Comparison of ENCODE assay signal across 10 cellular contexts in the genomic region with DNA sequence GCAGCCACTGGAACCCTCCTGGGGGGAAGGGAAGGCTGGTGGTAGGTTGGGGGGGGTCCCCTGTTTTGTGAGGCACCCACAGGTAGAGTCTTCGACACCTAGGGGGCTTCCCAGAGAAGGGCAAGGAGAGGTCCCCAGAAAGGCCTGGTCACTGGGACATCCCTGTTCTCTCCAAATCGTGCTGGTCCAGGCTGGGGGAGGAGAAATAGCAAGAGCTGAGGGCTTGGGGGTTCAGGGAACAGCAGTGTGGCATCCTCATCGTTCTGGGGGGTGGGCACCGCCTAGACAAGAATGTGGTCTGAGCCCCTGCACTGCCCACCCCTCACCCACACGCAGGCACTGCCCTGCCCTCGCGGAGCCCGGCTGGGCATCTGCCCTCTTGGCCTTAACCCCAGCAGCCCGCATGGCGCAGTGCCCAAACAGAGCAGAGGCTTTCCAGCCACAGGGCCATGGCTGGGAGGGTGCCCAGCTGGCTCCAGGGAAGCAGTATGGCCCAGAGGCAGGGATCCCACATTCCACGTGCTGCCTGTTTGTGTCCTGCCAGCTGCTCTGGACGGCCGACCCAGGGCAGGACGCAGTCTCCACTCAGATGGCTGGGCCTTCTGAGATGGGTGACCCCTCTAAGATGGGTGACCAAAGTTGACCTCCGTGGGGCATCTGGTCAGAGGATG. TPM values are rescaled to one million over a fixed set of nuclear protein-coding genes. Genes with fewer than 3 reads are reported as not detected.
DNase-seq lines count a peak whose midpoint lies in the region; ATAC-seq and TF ChIP-seq lines count a peak whose summit lies in the region.
"Had no signal": no experiment of that assay in that cellular context is flagged by ENCODE, and none has a peak within 500 bp of the region (broad histone marks: within the 10 kb centered on the region; RNA-seq: fewer than 3 reads in every experiment).

No MANE protein-coding gene starts in this region.

- H2BK15ac ChIP-seq in mesenchymal stem cell (ENCODE audit: low read depth, poor library complexity, severe bottlenecking) = no peak overlapping the region

- H3F3A ChIP-seq in GM23338 (replicated peaks; ENCODE audit: low read depth) = no peaks in the 10 kb centered on the region

- no peak for ATAC-seq in activated T-cell treated with anti-CD3 and anti-CD28 coated beads, Interleukin-2, amount 50 U/mL, for 4 hours
- no peak for ATAC-seq in GM23338
- no peak for ATAC-seq in activated CD8-positive, alpha-beta T cell treated with anti-CD3 and anti-CD28 coated beads for 36 hours

- H3K4me2 ChIP-seq in mesenchymal stem cell (ENCODE audit: low read length, poor library complexity, severe bottlenecking) (no peak overlapping the region), GM23338 (no peak overlapping the region)

- H3K18ac ChIP-seq in mesenchymal stem cell (ENCODE audit: low read depth in 1 of 2, low read length in 2 of 2) = no peak overlapping the region

- POLR2A ChIA-PET in Caco-2 (lab: Charles Lee) = no interaction called here
- POLR2A ChIA-PET in activated CD8-positive, alpha-beta T cell treated with anti-CD3 and anti-CD28 coated beads for 36 hours (lab: Charles Lee) = interaction anchor here (0.7 to 1.1 kb wide), 2 partner anchors 12 to 19 kb away, joined by 3 read pairs; no protein-coding TSS in a partner anchor

- no peak overlapping the region for H2BK12ac ChIP-seq in mesenchymal stem cell (ENCODE audit: low read length in 2 of 2)

- H3K9me3 Mint-ChIP-seq in endodermal cell (no peaks in the 10 kb centered on the region), Caco-2 (ENCODE audit: unreplicated experiment) (no peaks in the 10 kb centered on the region), GM23338 (no peaks in the 10 kb centered on the region)
- H3K9me3 Mint-ChIP-seq in activated T-cell treated with anti-CD3 and anti-CD28 coated beads, Interleukin-2, amount 50 U/mL, for 4 hours = no peaks in the 10 kb centered on the region
- no peaks in the 10 kb centered on the region for H3K9me3 Mint-ChIP-seq in activated CD8-positive, alpha-beta T cell treated with anti-CD3 and anti-CD28 coated beads for 36 hours

- no peak overlapping the region for H2BK5ac ChIP-seq in mesenchymal stem cell (ENCODE audit: low read depth, low read length, poor library complexity, severe bottlenecking)

- H3K9me3 ChIP-seq in endodermal cell (ENCODE audit: control insufficient read depth, low read length) (no peaks in the 10 kb centered on the region), mesenchymal stem cell (ENCODE audit: control insufficient read depth, low read length) (no peaks in the 10 kb centered on the region), Caco-2 (no peaks in the 10 kb centered on the region)

- CTCF ChIA-PET in Caco-2 (lab: Charles Lee) = no interaction called here
- CTCF ChIA-PET in activated CD8-positive, alpha-beta T cell treated with anti-CD3 and anti-CD28 coated beads for 36 hours (lab: Charles Lee) = interaction anchor here (0.9 to 1.5 kb wide), 2 partner anchors 9 to 33 kb away, joined by 3 to 5 read pairs; no protein-coding TSS in a partner anchor

- H3K4ac ChIP-seq in mesenchymal stem cell (ENCODE audit: low read depth in 1 of 2, low read length in 2 of 2) = no peak overlapping the region

- H2BK120ac ChIP-seq in mesenchymal stem cell (ENCODE audit: low read depth, low read length) = no peak overlapping the region

- H4K91ac ChIP-seq in mesenchymal stem cell (ENCODE audit: low read length) = no peak overlapping the region

- H3K9ac ChIP-seq in endodermal cell (ENCODE audit: extremely low read depth, low read length, poor library complexity, severe bottlenecking) = no peak overlapping the region
- peak overlapping the region; percentile 24 for H3K9ac ChIP-seq in mesenchymal stem cell (ENCODE audit: low read length)

- no TSS peak for BruUV-seq in Caco-2 (replicated peaks; lab: Mats Ljungman, UMichigan)

- TF ChIP-seq CTCF in LNCaP clone FGC (IDR thresholded peaks at IDR 0.05; ENCODE audit: control insufficient read depth, extremely low read depth, insufficient read depth) (no peak), endodermal cell (conservative IDR thresholded peaks at IDR 0.05) (no peak), Caco-2 (IDR thresholded peaks at IDR 0.05; ENCODE audit: insufficient read depth in 1 of 2, low read depth in 1 of 2, low read length in 1 of 2, severe bottlenecking in 1 of 2, unreplicated experiment in 1 of 2) (no peak), GM23338 (conservative IDR thresholded peaks at IDR 0.05; ENCODE audit: low read depth in 2 of 2) (no peak)
- TF ChIP-seq CTCF in activated CD8-positive, alpha-beta T cell treated with anti-CD3 and anti-CD28 coated beads for 36 hours (IDR thresholded peaks at IDR 0.05) = no peak

- H3K4me3 Mint-ChIP-seq in endodermal cell (no peak overlapping the region), Caco-2 (ENCODE audit: unreplicated experiment) (no peak overlapping the region), GM23338 (no peak overlapping the region; the same call in 2 of the 3 replicates)
- no peak overlapping the region for H3K4me3 Mint-ChIP-seq in activated T-cell treated with anti-CD3 and anti-CD28 coated beads, Interleukin-2, amount 50 U/mL, for 4 hours
- H3K4me3 Mint-ChIP-seq in activated CD8-positive, alpha-beta T cell treated with anti-CD3 and anti-CD28 coated beads for 36 hours = no peak overlapping the region

- H3K27ac ChIP-seq in endodermal cell (ENCODE audit: low read depth, low read length) (peak overlapping the region; percentile 47), mesenchymal stem cell (ENCODE audit: low read length, poor library complexity, severe bottlenecking) (no peak overlapping the region), substantia nigra (ENCODE audit: low read depth, low read length, poor library complexity, severe bottlenecking) (peak overlapping the region; percentile 67), GM23338 (ENCODE audit: low read depth) (no peak overlapping the region)

- H3K4me1 ChIP-seq in endodermal cell (ENCODE audit: control insufficient read depth, insufficient read depth, low read length) = no peaks in the 10 kb centered on the region
- peaks cover 26% of the 10 kb centered on the region for H3K4me1 ChIP-seq in mesenchymal stem cell (ENCODE audit: control insufficient read depth, insufficient read depth, low read depth, low read length)
- H3K4me1 ChIP-seq in Caco-2 = no peaks in the 10 kb centered on the region
- no peaks in the 10 kb centered on the region for H3K4me1 ChIP-seq in GM23338 (ENCODE audit: insufficient read depth)

- no peaks in the 10 kb centered on the region for H3K79me1 ChIP-seq in mesenchymal stem cell (replicated peaks; ENCODE audit: low read length, poor library complexity, severe bottlenecking)

- peak; percentile 34 for DNase-seq in LNCaP clone FGC (ENCODE audit: low read depth)
- no peak for DNase-seq in endodermal cell
- DNase-seq in mesenchymal stem cell = no peak
- peak; percentile 14 to 96 (median 85) for DNase-seq in substantia nigra (lab: John Stamatoyannopoulos, UW)
- no peak for DNase-seq in activated T-cell treated with anti-CD3 and anti-CD28 coated beads, Interleukin-2, amount 50 U/mL, for 4 hours
- no peak for DNase-seq in Caco-2
- DNase-seq in GM23338 (ENCODE audit: low spot score) = no peak
- no peak for DNase-seq in activated CD8-positive, alpha-beta T cell treated with anti-CD3 and anti-CD28 coated beads for 36 hours
- DNase-seq: activated gamma-delta T cell treated with Interleukin-2 at 50 U/mL for 16 hours, kidney glomerular epithelial cell had no signal

- intact Hi-C loops in Caco-2 (cut with micrococcal nuclease; ENCODE audit: unreplicated experiment) = no loop called here
- intact Hi-C loops in activated CD8-positive, alpha-beta T cell treated with anti-CD3 and anti-CD28 coated beads for 36 hours (cut with micrococcal nuclease) = loop anchor here (5.0 kb wide), 1 partner anchor 34 kb away; no protein-coding TSS in a partner anchor

- no peak overlapping the region for H3K23ac ChIP-seq in mesenchymal stem cell (ENCODE audit: low read length in 2 of 2)

- H3K4me1 Mint-ChIP-seq in endodermal cell (peaks cover 4% of the 10 kb centered on the region), Caco-2 (ENCODE audit: low read depth, unreplicated experiment) (no peaks in the 10 kb centered on the region), GM23338 (peaks cover 3% of the 10 kb centered on the region)
- H3K4me1 Mint-ChIP-seq in activated T-cell treated with anti-CD3 and anti-CD28 coated beads, Interleukin-2, amount 50 U/mL, for 4 hours (ENCODE audit: low read depth) = peaks cover 6% of the 10 kb centered on the region
- peaks cover 2% of the 10 kb centered on the region for H3K4me1 Mint-ChIP-seq in activated CD8-positive, alpha-beta T cell treated with anti-CD3 and anti-CD28 coated beads for 36 hours (ENCODE audit: low read depth)

- H3K27me3 Mint-ChIP-seq in endodermal cell (ENCODE audit: insufficient read depth) (peaks cover 7% of the 10 kb centered on the region), Caco-2 (ENCODE audit: insufficient read depth, unreplicated experiment) (peaks cover 1% of the 10 kb centered on the region), GM23338 (ENCODE audit: insufficient read depth, low read depth, poor library complexity) (peaks cover 45% of the 10 kb centered on the region)
- peaks cover 28% of the 10 kb centered on the region for H3K27me3 Mint-ChIP-seq in activated T-cell treated with anti-CD3 and anti-CD28 coated beads, Interleukin-2, amount 50 U/mL, for 4 hours (ENCODE audit: low read depth)
- peaks cover 18% of the 10 kb centered on the region for H3K27me3 Mint-ChIP-seq in activated CD8-positive, alpha-beta T cell treated with anti-CD3 and anti-CD28 coated beads for 36 hours

- 92 to 94% methylated on average over 4 to 15 of the region's 15 CpGs for whole genome bisulfite sequencing in endodermal cell (ENCODE audit: insufficient coverage in 1 of 2, insufficient read length in 1 of 2), 2 experiments
- WGBS in mesenchymal stem cell = 91% methylated on average over 15 of the region's 15 CpGs

- H3K27ac Mint-ChIP-seq in endodermal cell (peak overlapping the region; percentile 40), Caco-2 (ENCODE audit: unreplicated experiment) (no peak overlapping the region), GM23338 (no peak overlapping the region)
- no peak overlapping the region for H3K27ac Mint-ChIP-seq in activated CD8-positive, alpha-beta T cell treated with anti-CD3 and anti-CD28 coated beads for 36 hours

- no peak overlapping the region for H3K14ac ChIP-seq in mesenchymal stem cell (ENCODE audit: low read length in 2 of 2)

- 0 out of 2 replicates have a peak, but pooled peaks cover 6% of the 10 kb centered on the region for H4K20me1 ChIP-seq in GM23338 (replicated peaks; ENCODE audit: insufficient read depth)

- H4K8ac ChIP-seq in mesenchymal stem cell (ENCODE audit: low read length) = no peak overlapping the region

- no peaks in the 10 kb centered on the region for H3K9me2 ChIP-seq in GM23338 (ENCODE audit: insufficient read depth)

- H3K27me3 ChIP-seq in endodermal cell (ENCODE audit: control insufficient read depth, insufficient read depth, low read length, poor library complexity, severe bottlenecking) (no peaks in the 10 kb centered on the region), mesenchymal stem cell (ENCODE audit: control insufficient read depth in 1 of 2, insufficient read depth in 1 of 2, low read length in 2 of 2) (no peaks in the 10 kb centered on the region), Caco-2 (replicated peaks; ENCODE audit: control insufficient read depth, insufficient read depth, low read length) (no peaks in the 10 kb centered on the region), GM23338 (ENCODE audit: insufficient read depth) (peaks cover 40% of the 10 kb centered on the region)

- peaks cover 17% of the 10 kb centered on the region for H3K36me3 Mint-ChIP-seq in endodermal cell (ENCODE audit: low read depth)
- no peaks in the 10 kb centered on the region for H3K36me3 Mint-ChIP-seq in activated T-cell treated with anti-CD3 and anti-CD28 coated beads, Interleukin-2, amount 50 U/mL, for 4 hours (ENCODE audit: insufficient read depth)
- no peaks in the 10 kb centered on the region for H3K36me3 Mint-ChIP-seq in Caco-2 (ENCODE audit: insufficient read depth, unreplicated experiment)
- no peaks in the 10 kb centered on the region; the same call in 2 of the 3 replicates for H3K36me3 Mint-ChIP-seq in GM23338 (ENCODE audit: low read depth)
- no peaks in the 10 kb centered on the region for H3K36me3 Mint-ChIP-seq in activated CD8-positive, alpha-beta T cell treated with anti-CD3 and anti-CD28 coated beads for 36 hours (ENCODE audit: low read depth)

- H3K4me3 ChIP-seq in LNCaP clone FGC (ENCODE audit: low read depth, low read length) = no peak overlapping the region
- no peak overlapping the region for H3K4me3 ChIP-seq in endodermal cell (ENCODE audit: low read length)
- no peak overlapping the region for H3K4me3 ChIP-seq in mesenchymal stem cell (ENCODE audit: insufficient read depth in 1 of 2, low read depth in 1 of 2, low read length in 2 of 2)
- no peak overlapping the region for H3K4me3 ChIP-seq in Caco-2 (ENCODE audit: low read depth, low read length)
- no peak overlapping the region for H3K4me3 ChIP-seq in GM23338

- no peaks in the 10 kb centered on the region for H3K79me2 ChIP-seq in GM23338 (replicated peaks; ENCODE audit: insufficient read depth)

- no peak overlapping the region for H2AK5ac ChIP-seq in mesenchymal stem cell (ENCODE audit: low read length, severe bottlenecking)

- H3K36me3 ChIP-seq in endodermal cell (ENCODE audit: control insufficient read depth, insufficient read depth, low read length) (peaks cover 14% of the 10 kb centered on the region), mesenchymal stem cell (ENCODE audit: control insufficient read depth in 1 of 2, insufficient read depth in 2 of 2, low read depth in 1 of 2, low read length in 2 of 2) (peaks cover 12 to 43% of the 10 kb centered on the region in 2 experiments), Caco-2 (ENCODE audit: control insufficient read depth, insufficient read depth, low read length) (no peaks in the 10 kb centered on the region), GM23338 (ENCODE audit: insufficient read depth) (no peaks in the 10 kb centered on the region)

- H2AFZ ChIP-seq in mesenchymal stem cell (ENCODE audit: low read depth, low read length) (no peak overlapping the region), GM23338 (no peak overlapping the region)

RNA-seq across cellular contexts. Expression of gene SCARF2, which starts 14.5 kb away (rescaled TPM):
- total RNA-seq in endodermal cell = 10 to 100 TPM; 19.8 to 20.3 TPM
- 11.9 TPM for polyA plus RNA-seq in endodermal cell (2013, experiment 1 of 2)
- polyA plus RNA-seq in endodermal cell (2013, experiment 2 of 2) = 12.5 TPM
- polyA plus RNA-seq in mesenchymal stem cell (2013, experiment 1 of 2) = 23.7 TPM
- polyA plus RNA-seq in mesenchymal stem cell (2013, experiment 2 of 2) = 24.0 TPM
- under 1 TPM; 0.24 to 0.46 (median 0.37) TPM for total RNA-seq in activated T-cell treated with anti-CD3 and anti-CD28 coated beads, Interleukin-2, amount 50 U/mL, for 4 hours
- total RNA-seq in Caco-2 (2022) = 0.58 and 0.73 TPM in 2 replicates
- total RNA-seq in GM23338 (2014; rRNA removed; shearing (Covaris generic)) = 16.6 and 17.0 TPM in 2 replicates
- 1.8 and 2.2 TPM in 2 replicates for polyA plus RNA-seq in GM23338 (2016; fragmentation: Nextera tagmentation; extraction: Ambion mirVana)
- under 1 TPM; 0.20 to 0.27 TPM for total RNA-seq in activated CD8-positive, alpha-beta T cell treated with anti-CD3 and anti-CD28 coated beads for 36 hours

RNA-seq across cellular contexts. Expression of gene ZNF74, which starts 29.1 kb away (rescaled TPM):
- total RNA-seq in endodermal cell (10 to 100 TPM; 36.9 to 41.7 TPM), Caco-2 (2022) (14.5 and 15.6 TPM in 2 replicates)
- polyA plus RNA-seq in endodermal cell (2013, experiment 1 of 2) = 31.7 TPM
- polyA plus RNA-seq in endodermal cell (2013, experiment 2 of 2) = 28.7 TPM
- polyA plus RNA-seq in mesenchymal stem cell (2013, experiment 1 of 2) = 4.9 TPM
- 5.0 TPM for polyA plus RNA-seq in mesenchymal stem cell (2013, experiment 2 of 2)
- total RNA-seq in activated T-cell treated with anti-CD3 and anti-CD28 coated beads, Interleukin-2, amount 50 U/mL, for 4 hours = 10 to 100 TPM; 16.4 to 21.1 (median 19.4) TPM
- total RNA-seq in GM23338 (2014; rRNA removed; shearing (Covaris generic)) = 78.2 and 94.0 TPM in 2 replicates
- polyA plus RNA-seq in GM23338 (2016; fragmentation: Nextera tagmentation; extraction: Ambion mirVana) = 16.1 and 17.0 TPM in 2 replicates
- total RNA-seq in activated CD8-positive, alpha-beta T cell treated with anti-CD3 and anti-CD28 coated beads for 36 hours = 10 to 100 TPM; 11.8 to 13.4 TPM

Comparison
In these comparisons a context has a peak if more than half of its experiments do, and no peak if none do; other contexts are left out.
1. DNase-seq: peak in LNCaP clone FGC (single experiment) and substantia nigra (49 of 49); none in endodermal cell (single experiment), mesenchymal stem cell (single experiment), activated T-cell treated with anti-CD3 and anti-CD28 coated beads, Interleukin-2, amount 50 U/mL, for 4 hours (single experiment), Caco-2 (0 of 2), GM23338 (single experiment) and activated CD8-positive, alpha-beta T cell treated with anti-CD3 and anti-CD28 coated beads for 36 hours (single experiment).
2. H3K27ac ChIP-seq: peak in endodermal cell (single experiment) and substantia nigra (single experiment); none in mesenchymal stem cell (single experiment) and GM23338 (single experiment).
3. RNA of gene SCARF2, which starts 14.5 kb away (total RNA-seq): 19.8 to 20.3 TPM in endodermal cell and 16.6 to 17.0 TPM in GM23338; 0.58 to 0.73 TPM in Caco-2, 0.24 to 0.46 TPM in activated T-cell treated with anti-CD3 and anti-CD28 coated beads, Interleukin-2, amount 50 U/mL, for 4 hours and 0.20 to 0.27 TPM in activated CD8-positive, alpha-beta T cell treated with anti-CD3 and anti-CD28 coated beads for 36 hours; every median in the first group is over 10 times any median in the second.